In genomic region chr19:34276614-34277013, GRCh38 we compare ENCODE assay signal across 1 cellular context.
TF ChIP-seq lines count a peak whose summit lies in the region.

No MANE protein-coding gene starts in this region.

TF ChIP-seq in HEK293, 187 proteins besides CTCF, POLR2A, EP300 and RAD21 (continued from another document):
- TF ChIP-seq ZNF18 (tag by site-specific recombination; IDR thresholded peaks at IDR 0.05) (no peak), ZNF248 (tag by site-specific recombination; IDR thresholded peaks at IDR 0.05) (no peak)
